Comparison of ENCODE assay signal across 1 cellular context in genomic region chr10:132319853-132320669, GRCh38.
TF ChIP-seq lines count a peak whose summit lies in the region.

No MANE protein-coding gene starts in this region.

TF ChIP-seq in HEK293, 187 proteins besides CTCF, POLR2A, EP300 and RAD21 (continued from another document):
- no peak for TF ChIP-seq BCL6B (tag by site-specific recombination; IDR thresholded peaks at IDR 0.05)
- TF ChIP-seq RBAK (tag by site-specific recombination; IDR thresholded peaks at IDR 0.05), result no peak
- TF ChIP-seq ZBTB26 (tag by site-specific recombination; optimal IDR thresholded peaks at IDR 0.05), result peak; percentile 2
- TF ChIP-seq ZBTB10 (tag by site-specific recombination; IDR thresholded peaks at IDR 0.05), result no peak
